1 cellular context compared by ENCODE assay signal in genomic region chr5:151086905-151087360, GRCh38.
TF ChIP-seq lines count a peak whose summit lies in the region.

No MANE protein-coding gene starts in this region.

TF ChIP-seq in GM23338, 12 proteins besides CTCF, POLR2A, EP300 and RAD21 (continued from another document):
- no peak for TF ChIP-seq POLR2AphosphoS5 (IDR thresholded peaks at IDR 0.05; ENCODE audit: low read depth)
- no peak for TF ChIP-seq ETS1 (IDR thresholded peaks at IDR 0.05)
- no peak for TF ChIP-seq ZNF331 (CRISPR knock-in tag; IDR thresholded peaks at IDR 0.05; ENCODE audit: low read depth)
- no peak for TF ChIP-seq CREB1 (CRISPR knock-in tag; IDR thresholded peaks at IDR 0.05; ENCODE audit: low read depth)
- no peak for TF ChIP-seq JUNB (IDR thresholded peaks at IDR 0.05; ENCODE audit: unreplicated experiment)
- no peak for TF ChIP-seq REST (IDR thresholded peaks at IDR 0.05; ENCODE audit: unreplicated experiment)
